Comparison of ENCODE assay signal across 8 cellular contexts in the genomic region with DNA sequence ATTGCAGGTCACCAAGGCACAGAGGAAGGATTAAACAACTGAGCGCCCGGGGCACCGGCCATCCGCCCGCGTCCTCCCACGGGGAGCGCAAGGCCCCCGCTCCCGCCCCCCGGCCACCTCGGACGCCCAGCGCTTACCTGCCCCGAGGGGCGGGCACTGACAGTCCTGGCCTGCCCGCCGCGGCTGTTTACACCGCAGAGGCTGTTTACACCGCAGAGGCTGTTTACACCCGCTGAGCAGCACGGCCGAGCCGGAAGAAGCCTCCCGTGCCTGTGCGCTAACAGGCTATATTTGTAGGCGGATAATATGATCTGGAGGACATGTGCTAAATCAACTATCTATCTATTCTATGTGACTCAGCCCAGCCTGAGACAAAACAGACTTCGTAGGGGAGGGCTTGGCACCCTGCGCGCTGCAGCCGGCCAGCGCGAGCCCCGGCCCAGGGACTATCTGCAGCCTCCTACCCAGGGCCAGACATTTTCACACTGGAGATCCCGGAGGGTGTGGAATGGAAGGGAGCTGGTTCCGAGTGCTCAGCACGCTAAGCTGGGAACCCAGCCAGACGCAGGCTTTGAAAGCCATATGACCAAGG. TPM values are rescaled to one million over a fixed set of nuclear protein-coding genes. Genes with fewer than 3 reads are reported as not detected.
DNase-seq lines count a peak whose midpoint lies in the region; ATAC-seq, FAIRE-seq and TF ChIP-seq lines count a peak whose summit lies in the region.

A gene with protein sequence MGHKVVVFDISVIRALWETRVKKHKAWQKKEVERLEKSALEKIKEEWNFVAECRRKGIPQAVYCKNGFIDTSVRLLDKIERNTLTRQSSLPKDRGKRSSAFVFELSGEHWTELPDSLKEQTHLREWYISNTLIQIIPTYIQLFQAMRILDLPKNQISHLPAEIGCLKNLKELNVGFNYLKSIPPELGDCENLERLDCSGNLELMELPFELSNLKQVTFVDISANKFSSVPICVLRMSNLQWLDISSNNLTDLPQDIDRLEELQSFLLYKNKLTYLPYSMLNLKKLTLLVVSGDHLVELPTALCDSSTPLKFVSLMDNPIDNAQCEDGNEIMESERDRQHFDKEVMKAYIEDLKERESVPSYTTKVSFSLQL (minus strand): TSS at position 263 of the 592 bp plus-strand sequence. CDS start 14,711 bp downstream, outside the sequence.

- ATAC-seq in HG03460 (IDR thresholded peaks at IDR 0.05; ENCODE audit: unreplicated experiment), result no peak

- peak within 1 kb of the TSS; percentile 19 to 23 for H3K9ac ChIP-seq in kidney (ENCODE audit: low read length in 2 of 2)

- peaks cover 0 to 3% of the 10 kb centered on the region in 2 donors for H3K9me3 ChIP-seq in kidney (ENCODE audit: control insufficient read depth in 1 of 2, low read length in 2 of 2)

- peak; percentile 64 for DNase-seq in ELR (ENCODE audit: low read depth)
- DNase-seq in T-helper 1 cell, result peak in 3 of 5 donors; percentile 6 to 58 (median 17)
- peak; percentile 76 for DNase-seq in cerebellar cortex (ENCODE audit: low spot score)
- peak; percentile 70 for DNase-seq in kidney
- peak; percentile 25 for DNase-seq in stimulated activated CD4-positive, alpha-beta T cell treated with anti-CD3 and anti-CD28 coated beads, Interleukin-4, amount 100 ng/mL, for 1 hour
- no peak for DNase-seq in GDM1 (lab: John Stamatoyannopoulos, UW)
- DNase-seq in Kasumi-1 (lab: John Stamatoyannopoulos, UW), result no peak

- H3K4me3 ChIP-seq in kidney (ENCODE audit: low read length in 2 of 2), result peak within 1 kb of the TSS; percentile 65 to 73

- FAIRE-seq in kidney (lab: Jason Lieb, UNC), result no peak

- H3K36me3 ChIP-seq in kidney (ENCODE audit: control insufficient read depth in 1 of 2, insufficient read depth in 2 of 2, low read length in 2 of 2), result no peaks in the 10 kb centered on the region

- peak within 1 kb of the TSS; percentile 22 to 52 for H3K27ac ChIP-seq in kidney (ENCODE audit: low read depth in 2 of 2, low read length in 2 of 2)

- intact Hi-C loops in kidney (cut with DNase I), result no loop called here

- TF ChIP-seq CTCF in kidney (IDR thresholded peaks at IDR 0.05; ENCODE audit: borderline replicate concordance, extremely low read depth, insufficient read depth), result no peak

- peaks cover 2 to 4% of the 10 kb centered on the region in 2 donors for H3K4me1 ChIP-seq in kidney (ENCODE audit: control insufficient read depth in 1 of 2, insufficient read depth in 1 of 2, low read depth in 1 of 2, low read length in 2 of 2)

RNA-seq across cellular contexts. Expression of the gene that starts here (rescaled TPM):
- total RNA-seq in kidney, result 7.5 TPM
- 3.4 TPM for polyA plus RNA-seq in kidney (ENCODE audit: insufficient read depth, low read depth, low replicate concordance)

Comparison
In these comparisons a context has a peak if more than half of its experiments do, and no peak if none do; other contexts are left out.
1. DNase-seq: peak in ELR (single experiment), T-helper 1 cell (3 of 5), cerebellar cortex (single experiment), kidney (single experiment) and stimulated activated CD4-positive, alpha-beta T cell treated with anti-CD3 and anti-CD28 coated beads, Interleukin-4, amount 100 ng/mL, for 1 hour (single experiment); none in GDM1 (single experiment) and Kasumi-1 (0 of 2).